In genomic region chr6:130216630-130217029, GRCh38 we compare ENCODE assay signal across 25 cellular contexts. TPM values are rescaled to one million over a fixed set of nuclear protein-coding genes. Genes with fewer than 3 reads are reported as not detected.
DNase-seq lines count a peak whose midpoint lies in the region; ATAC-seq, FAIRE-seq and TF ChIP-seq lines count a peak whose summit lies in the region.
"Had no signal": no experiment of that assay in that cellular context is flagged by ENCODE, and none has a peak within 500 bp of the region (broad histone marks: within the 10 kb centered on the region; RNA-seq: fewer than 3 reads in every experiment).

No MANE protein-coding gene starts in this region.

- in situ Hi-C loops in GM12878 (cut with MboI) (no loop called here), HAP-1 (cut with MboI; ENCODE audit: low sequenced_read_pairs) (no loop called here)

- RAD21 ChIA-PET in GM12878 (lab: Charles Lee; ENCODE audit: unreplicated experiment) = no interaction called here

- DNase-seq in activated CD4-positive, alpha-beta T cell treated with anti-CD3 and anti-CD28 coated beads, Interleukin-2, amount 10 ng/mL, durations not matched to agents 24 days and 14 days = no peak
- no peak for DNase-seq in activated CD4-positive, alpha-beta T cell treated with anti-CD3 and anti-CD28 coated beads, Interleukin-2, amount 10 ng/mL, durations not matched to agents 7 days and 5 days
- DNase-seq in CD4-positive, CD25-positive, alpha-beta regulatory T cell = peak in 1 of 3 donors; percentile 24
- DNase-seq in GM12878 (ENCODE audit: low read depth, low spot score) = no peak
- no peak for DNase-seq in naive thymus-derived CD4-positive, alpha-beta T cell
- no peak for DNase-seq in colonic mucosa
- DNase-seq in HAP-1 (ENCODE audit: low spot score in 2 of 2) = no peak
- DNase-seq in heart right ventricle = no peak
- DNase-seq: DND-41, GM23248, H9, KBM-7, MM.1S, NCI-H1048, NCI-H1417 treated with DMSO at 0.1 percent for 48 hours, NCI-H187, NCI-H446, NCI-H526, PC-9, RPMI8226, SHP77 treated with DMSO at 0.1 percent for 48 hours had no signal

- TF ChIP-seq POLR2A in GM12878 (IDR thresholded peaks at IDR 0.05; ENCODE audit: low read depth, low read length) = no peak

- no peak overlapping the region for H3K4me2 ChIP-seq in GM12878 (ENCODE audit: control insufficient read depth, insufficient read depth)
- H3K4me2 ChIP-seq: PC-9 had no signal

- no peaks in the 10 kb centered on the region for H4K20me1 ChIP-seq in GM12878 (ENCODE audit: control insufficient read depth, insufficient read depth)

- WGBS in GM12878 (ENCODE audit: insufficient coverage, insufficient replicate concordance, low lambda C conversion rate, missing lambda C conversion rate) = 61% methylated on average over 4 of the region's 4 CpGs
- 47 to 63% methylated on average over 4 of the region's 4 CpGs for WGBS in heart right ventricle, 2 donors

- H3K4me1 ChIP-seq in CD4-positive, CD25-positive, alpha-beta regulatory T cell (ENCODE audit: control insufficient read depth, insufficient read depth, low read length, poor library complexity, severe bottlenecking) = peaks cover 59% of the 10 kb centered on the region
- no peaks in the 10 kb centered on the region for H3K4me1 ChIP-seq in GM12878 (ENCODE audit: control insufficient read depth, insufficient read depth, low read length)
- H3K4me1 ChIP-seq in naive thymus-derived CD4-positive, alpha-beta T cell (ENCODE audit: control insufficient read depth in 2 of 2, insufficient read depth in 2 of 2, low read length in 2 of 2) = peaks cover 27 to 33% of the 10 kb centered on the region in 2 donors
- H3K4me1 ChIP-seq in colonic mucosa = no peaks in the 10 kb centered on the region
- H3K4me1 ChIP-seq in HAP-1 = no peaks in the 10 kb centered on the region
- H3K4me1 ChIP-seq in heart right ventricle = no peaks in the 10 kb centered on the region

- ATAC-seq in CD4-positive, CD25-positive, alpha-beta regulatory T cell (ENCODE audit: low read depth in 2 of 2) = no peak
- ATAC-seq in GM12878 = no peak
- no peak for ATAC-seq in naive thymus-derived CD4-positive, alpha-beta T cell
- ATAC-seq in heart right ventricle = no peak

- peak overlapping the region; percentile 38 for H3K4me3 ChIP-seq in CD4-positive, CD25-positive, alpha-beta regulatory T cell (ENCODE audit: low read depth, low read length)
- H3K4me3 ChIP-seq in GM12878 (no peak overlapping the region), colonic mucosa (no peak overlapping the region), HAP-1 (no peak overlapping the region), heart right ventricle (no peak overlapping the region)
- no peak overlapping the region for H3K4me3 ChIP-seq in naive thymus-derived CD4-positive, alpha-beta T cell (ENCODE audit: low read length)
- H3K4me3 ChIP-seq: GM23248, PC-9 had no signal

- CTCF ChIA-PET in activated CD4-positive, alpha-beta T cell treated with anti-CD3 and anti-CD28 coated beads, Interleukin-2, amount 10 ng/mL, durations not matched to agents 7 days and 5 days (lab: Charles Lee) = interaction anchor here (1.4 kb wide), 1 partner anchor 22 kb away, joined by 3 read pairs; no protein-coding TSS in a partner anchor
- CTCF ChIA-PET in GM12878 (lab: Yijun Ruan, JAX) = interaction anchor here (1.4 kb wide), 1 partner anchor 13 kb away, joined by 4 read pairs; no protein-coding TSS in a partner anchor
- CTCF ChIA-PET in naive thymus-derived CD4-positive, alpha-beta T cell (lab: Charles Lee) = no interaction called here

- H3K27me3 Mint-ChIP-seq in activated CD4-positive, alpha-beta T cell treated with anti-CD3 and anti-CD28 coated beads, Interleukin-2, amount 10 ng/mL, durations not matched to agents 24 days and 14 days = no peaks in the 10 kb centered on the region
- no peaks in the 10 kb centered on the region for H3K27me3 Mint-ChIP-seq in activated CD4-positive, alpha-beta T cell treated with anti-CD3 and anti-CD28 coated beads, Interleukin-2, amount 10 ng/mL, durations not matched to agents 7 days and 5 days
- H3K27me3 Mint-ChIP-seq in CD4-positive, CD25-positive, alpha-beta regulatory T cell = no peaks in the 10 kb centered on the region
- no peaks in the 10 kb centered on the region for H3K27me3 Mint-ChIP-seq in naive thymus-derived CD4-positive, alpha-beta T cell
- H3K27me3 Mint-ChIP-seq: B cell had no signal

- H2AFZ ChIP-seq in GM12878 (ENCODE audit: control insufficient read depth, low read depth, low read length) = no peak overlapping the region
- H2AFZ ChIP-seq: GM23248, PC-9 had no signal

- H3K36me3 ChIP-seq in CD4-positive, CD25-positive, alpha-beta regulatory T cell (ENCODE audit: control insufficient read depth, insufficient read depth, low read length) = no peaks in the 10 kb centered on the region
- H3K36me3 ChIP-seq in GM12878 (ENCODE audit: control insufficient read depth in 2 of 2, insufficient read depth in 2 of 2, low read length in 1 of 2) (no peaks in the 10 kb centered on the region), colonic mucosa (no peaks in the 10 kb centered on the region), HAP-1 (replicated peaks) (no peaks in the 10 kb centered on the region), heart right ventricle (no peaks in the 10 kb centered on the region)
- no peaks in the 10 kb centered on the region for H3K36me3 ChIP-seq in naive thymus-derived CD4-positive, alpha-beta T cell (ENCODE audit: control insufficient read depth in 2 of 3, insufficient read depth in 3 of 3, low read length in 3 of 3)

- H3K9ac ChIP-seq in GM12878 (ENCODE audit: control insufficient read depth, insufficient read depth, low read length) = no peak overlapping the region
- no peak overlapping the region for H3K9ac ChIP-seq in colonic mucosa (ENCODE audit: low read depth in 2 of 2, low read length in 2 of 2)
- H3K9ac ChIP-seq: GM23248 had no signal

- peak overlapping the region; percentile 18 for H3K4me3 Mint-ChIP-seq in activated CD4-positive, alpha-beta T cell treated with anti-CD3 and anti-CD28 coated beads, Interleukin-2, amount 10 ng/mL, durations not matched to agents 24 days and 14 days
- no peak overlapping the region for H3K4me3 Mint-ChIP-seq in activated CD4-positive, alpha-beta T cell treated with anti-CD3 and anti-CD28 coated beads, Interleukin-2, amount 10 ng/mL, durations not matched to agents 7 days and 5 days
- peak overlapping the region in 2 of 4 donors; percentile 9 to 73 for H3K4me3 Mint-ChIP-seq in CD4-positive, CD25-positive, alpha-beta regulatory T cell
- peak overlapping the region in 8 of 10 donors; percentile 9 to 89 (median 30) for H3K4me3 Mint-ChIP-seq in naive thymus-derived CD4-positive, alpha-beta T cell
- H3K4me3 Mint-ChIP-seq: B cell, H9 had no signal

- no peaks in the 10 kb centered on the region for H3K27me3 ChIP-seq in CD4-positive, CD25-positive, alpha-beta regulatory T cell (ENCODE audit: control insufficient read depth, insufficient read depth, low read length)
- H3K27me3 ChIP-seq in GM12878 (replicated peaks in 1 of 2; ENCODE audit: control insufficient read depth in 2 of 2, insufficient read depth in 2 of 2, low read length in 1 of 2) (no peaks in the 10 kb centered on the region), colonic mucosa (no peaks in the 10 kb centered on the region), HAP-1 (ENCODE audit: low read depth) (no peaks in the 10 kb centered on the region), heart right ventricle (peaks cover 0 to 15% (median 0%) of the 10 kb centered on the region in 7 donors)
- no peaks in the 10 kb centered on the region for H3K27me3 ChIP-seq in naive thymus-derived CD4-positive, alpha-beta T cell (ENCODE audit: control insufficient read depth in 2 of 2, insufficient read depth in 2 of 2, low read length in 2 of 2)

- POLR2A ChIA-PET in activated CD4-positive, alpha-beta T cell treated with anti-CD3 and anti-CD28 coated beads, Interleukin-2, amount 10 ng/mL, durations not matched to agents 7 days and 5 days (lab: Charles Lee) = no interaction called here
- POLR2A ChIA-PET in GM12878 (lab: Charles Lee) = no interaction called here
- POLR2A ChIA-PET in naive thymus-derived CD4-positive, alpha-beta T cell (lab: Charles Lee) = interaction anchor here (1.1 to 2.2 kb wide), 3 partner anchors 9 to 13 kb away, joined by 3 to 6 read pairs (median 3); no protein-coding TSS in a partner anchor

- no peak for TF ChIP-seq RAD21 in GM12878 (IDR thresholded peaks at IDR 0.05; ENCODE audit: insufficient read depth, low read depth, low read length)

- H3K9me3 ChIP-seq in CD4-positive, CD25-positive, alpha-beta regulatory T cell (ENCODE audit: control insufficient read depth in 2 of 2, low read length in 2 of 2) = no peaks in the 10 kb centered on the region
- H3K9me3 ChIP-seq in GM12878 (replicated peaks; ENCODE audit: control insufficient read depth, insufficient read depth, low read length) (no peaks in the 10 kb centered on the region; the same call in 2 of the 3 replicates), colonic mucosa (no peaks in the 10 kb centered on the region), HAP-1 (no peaks in the 10 kb centered on the region), heart right ventricle (no peaks in the 10 kb centered on the region)
- H3K9me3 ChIP-seq in naive thymus-derived CD4-positive, alpha-beta T cell (ENCODE audit: control insufficient read depth in 2 of 3, low read length in 3 of 3) = no peaks in the 10 kb centered on the region

- FAIRE-seq in GM12878 (lab: Jason Lieb, UNC) = no peak
- FAIRE-seq: GM12891 had no signal

- intact Hi-C loops in activated CD4-positive, alpha-beta T cell treated with anti-CD3 and anti-CD28 coated beads, Interleukin-2, amount 10 ng/mL, durations not matched to agents 24 days and 14 days (cut with micrococcal nuclease) = loop anchor here (5.0 to 10.0 kb wide), 2 partner anchors 189 to 532 kb away; no protein-coding TSS in a partner anchor
- intact Hi-C loops in GM12878 (cut with micrococcal nuclease; ENCODE audit: unreplicated experiment) (no loop called here), colonic mucosa (cut with DNase I) (no loop called here), heart right ventricle (cut with DNase I) (no loop called here)
- intact Hi-C loops in naive thymus-derived CD4-positive, alpha-beta T cell (cut with micrococcal nuclease) = loop anchor here in 1 of 2 donors (10.0 kb wide), 1 partner anchor 472 kb away; no protein-coding TSS in a partner anchor

- TF ChIP-seq CTCF in GM12878 (IDR thresholded peaks at IDR 0.05 in 2 of 3, conservative IDR thresholded peaks at IDR 0.05 in 1 of 3; ENCODE audit: control insufficient read depth in 2 of 3, extremely low read depth in 1 of 3, insufficient read depth in 1 of 3, low read depth in 3 of 3, low read length in 3 of 3) = no peak
- no peak for TF ChIP-seq CTCF in colonic mucosa (IDR thresholded peaks at IDR 0.05)
- no peak for TF ChIP-seq CTCF in heart right ventricle (IDR thresholded peaks at IDR 0.05)

- peaks cover 38% of the 10 kb centered on the region for H3K36me3 Mint-ChIP-seq in activated CD4-positive, alpha-beta T cell treated with anti-CD3 and anti-CD28 coated beads, Interleukin-2, amount 10 ng/mL, durations not matched to agents 24 days and 14 days (ENCODE audit: low read depth)
- H3K36me3 Mint-ChIP-seq in activated CD4-positive, alpha-beta T cell treated with anti-CD3 and anti-CD28 coated beads, Interleukin-2, amount 10 ng/mL, durations not matched to agents 7 days and 5 days (ENCODE audit: low read depth) = peaks cover 72% of the 10 kb centered on the region
- H3K36me3 Mint-ChIP-seq in CD4-positive, CD25-positive, alpha-beta regulatory T cell = peaks cover 25% of the 10 kb centered on the region
- H3K36me3 Mint-ChIP-seq in naive thymus-derived CD4-positive, alpha-beta T cell = peaks cover 6 to 66% (median 9%) of the 10 kb centered on the region in 5 donors

- no peak overlapping the region for H3K27ac Mint-ChIP-seq in activated CD4-positive, alpha-beta T cell treated with anti-CD3 and anti-CD28 coated beads, Interleukin-2, amount 10 ng/mL, durations not matched to agents 24 days and 14 days
- no peak overlapping the region for H3K27ac Mint-ChIP-seq in activated CD4-positive, alpha-beta T cell treated with anti-CD3 and anti-CD28 coated beads, Interleukin-2, amount 10 ng/mL, durations not matched to agents 7 days and 5 days
- no peak overlapping the region for H3K27ac Mint-ChIP-seq in CD4-positive, CD25-positive, alpha-beta regulatory T cell
- peak overlapping the region in 5 of 9 donors; percentile 51 to 85 (median 67) for H3K27ac Mint-ChIP-seq in naive thymus-derived CD4-positive, alpha-beta T cell
- H3K27ac Mint-ChIP-seq: B cell, H9 had no signal

- TF ChIP-seq EP300 in GM12878 (IDR thresholded peaks at IDR 0.05; ENCODE audit: borderline replicate concordance in 1 of 2, control insufficient read depth in 1 of 2, low read depth in 2 of 2, low read length in 2 of 2) = no peak

- H3K9me3 Mint-ChIP-seq in activated CD4-positive, alpha-beta T cell treated with anti-CD3 and anti-CD28 coated beads, Interleukin-2, amount 10 ng/mL, durations not matched to agents 24 days and 14 days = peaks cover 11% of the 10 kb centered on the region
- H3K9me3 Mint-ChIP-seq in activated CD4-positive, alpha-beta T cell treated with anti-CD3 and anti-CD28 coated beads, Interleukin-2, amount 10 ng/mL, durations not matched to agents 7 days and 5 days = peaks cover 36% of the 10 kb centered on the region
- H3K9me3 Mint-ChIP-seq in CD4-positive, CD25-positive, alpha-beta regulatory T cell = peaks cover 0 to 7% (median 0%) of the 10 kb centered on the region in 7 donors
- H3K9me3 Mint-ChIP-seq in naive thymus-derived CD4-positive, alpha-beta T cell = peaks cover 0 to 18% (median 0%) of the 10 kb centered on the region in 11 donors
- H3K9me3 Mint-ChIP-seq: H9 had no signal

- no TSS peak for BruUV-seq in GM12878 (replicated peaks; lab: Mats Ljungman, UMichigan)

- H3K79me2 ChIP-seq in GM12878 (ENCODE audit: control insufficient read depth, insufficient read depth, low read length) = no peaks in the 10 kb centered on the region

- SMC1A ChIA-PET in GM12878 (lab: Charles Lee; ENCODE audit: uncharacterized antibody, unreplicated experiment) = interaction anchor here (1.4 to 2.5 kb wide), 2 partner anchors 64 to 482 kb away, joined by 4 to 6 read pairs; no protein-coding TSS in a partner anchor

- H3K4me1 Mint-ChIP-seq in activated CD4-positive, alpha-beta T cell treated with anti-CD3 and anti-CD28 coated beads, Interleukin-2, amount 10 ng/mL, durations not matched to agents 24 days and 14 days = peaks cover 45% of the 10 kb centered on the region
- peaks cover 70% of the 10 kb centered on the region for H3K4me1 Mint-ChIP-seq in activated CD4-positive, alpha-beta T cell treated with anti-CD3 and anti-CD28 coated beads, Interleukin-2, amount 10 ng/mL, durations not matched to agents 7 days and 5 days
- peaks cover 34 to 76% (median 56%) of the 10 kb centered on the region in 4 donors for H3K4me1 Mint-ChIP-seq in CD4-positive, CD25-positive, alpha-beta regulatory T cell
- peaks cover 21 to 79% (median 63%) of the 10 kb centered on the region in 7 donors for H3K4me1 Mint-ChIP-seq in naive thymus-derived CD4-positive, alpha-beta T cell

- no peak overlapping the region for H3K27ac ChIP-seq in CD4-positive, CD25-positive, alpha-beta regulatory T cell (ENCODE audit: insufficient read depth, low read length, poor library complexity, severe bottlenecking)
- H3K27ac ChIP-seq in GM12878 (ENCODE audit: control insufficient read depth, insufficient read depth) (no peak overlapping the region), colonic mucosa (no peak overlapping the region), heart right ventricle (peak overlapping the region in 1 of 10 donors; percentile 15)
- H3K27ac ChIP-seq in naive thymus-derived CD4-positive, alpha-beta T cell (ENCODE audit: low read depth, low read length) = no peak overlapping the region
- H3K27ac ChIP-seq: GM23248, HL-60, PC-9 had no signal

RNA-seq across cellular contexts. Expression of gene SAMD3, which starts 6.1 kb away (rescaled TPM):
- 2.1 and 2.5 TPM in 2 replicates for total RNA-seq in activated CD4-positive, alpha-beta T cell treated with anti-CD3 and anti-CD28 coated beads, Interleukin-2, amount 10 ng/mL, durations not matched to agents 24 days and 14 days
- 10 to 100 TPM; 49.5 to 50.9 TPM for total RNA-seq in activated CD4-positive, alpha-beta T cell treated with anti-CD3 and anti-CD28 coated beads, Interleukin-2, amount 10 ng/mL, durations not matched to agents 7 days and 5 days
- 49.6 TPM for total RNA-seq in CD4-positive, CD25-positive, alpha-beta regulatory T cell
- 10 to 100 TPM; 25.0 to 70.7 (median 45.7) TPM for polyA plus RNA-seq in CD4-positive, CD25-positive, alpha-beta regulatory T cell
- 4.7 and 6.5 TPM in 2 replicates for total RNA-seq in GM12878 (2013; cell fraction: nucleolus; rRNA removed)
- total RNA-seq in GM12878 (2014; rRNA removed) (0.33 and 0.40 TPM in 2 replicates), GM12878 (2014; rRNA removed; fragmentation: Illumina TruSeq; extraction: Trizol) (0.14 and 0.31 TPM in 2 replicates), GM12878 (2021) (0.43 and 0.44 TPM in 2 replicates), colonic mucosa (1 to 10 TPM; 1.7 to 5.1 TPM), heart right ventricle (1 to 10 TPM in 1 of 10 donors, under 1 TPM in 2, not detected in 7; 0.38 to 3.1 (median 0.69) TPM)
- not detected for polyA plus RNA-seq in GM12878 (2011; ENCODE audit: low read depth)
- polyA plus RNA-seq in GM12878 (2011; rRNA removed) (2.3 and 3.0 TPM in 2 replicates), GM12878 (2014; fragmentation: Illumina TruSeq; extraction: Trizol) (0.46 and 0.82 TPM in 2 replicates), GM12878 (2014; fragmentation: Nextera tagmentation; extraction: Ambion mirVana) (under 1 TPM; 0.16 to 0.39 TPM), GM12878 (2014; rRNA removed) (0.04 and 0.27 TPM in 2 replicates), GM12878 (2016; fragmentation: Nextera tagmentation; extraction: Ambion mirVana) (not detected), heart right ventricle (under 1 TPM; 0.12 to 0.51 TPM)
- polyA plus RNA-seq in GM12878 (2011; cell fraction: cytosol; rRNA removed) = 2.3 and 3.5 TPM in 2 replicates
- polyA plus RNA-seq in GM12878 (2011; cell fraction: nucleus; rRNA removed) = 2.8 and 5.0 TPM in 2 replicates
- 0.11 TPM in 1 of 2 replicates, not detected in the other for polyA plus RNA-seq in GM12878 (2012)
- polyA minus RNA-seq in GM12878 (2011; rRNA and poly(A)+ RNA removed) = 1.7 and 3.6 TPM in 2 replicates
- not detected in 2 replicates for polyA minus RNA-seq in GM12878 (2011; cell fraction: cytosol; rRNA and poly(A)+ RNA removed)
- 0.85 and 1.1 TPM in 2 replicates for polyA minus RNA-seq in GM12878 (2011; cell fraction: nucleus; rRNA and poly(A)+ RNA removed)
- total RNA-seq in naive thymus-derived CD4-positive, alpha-beta T cell = 10 to 100 TPM; 23.7 to 67.3 (median 40.7) TPM
- polyA plus RNA-seq in naive thymus-derived CD4-positive, alpha-beta T cell = 10 to 100 TPM; 43.4 to 62.6 TPM
- total RNA-seq: HT-29, PC-9 had no signal

Comparison
In these comparisons a context has a peak if more than half of its experiments do, and no peak if none do; other contexts are left out.
1. H3K27ac Mint-ChIP-seq: peak in naive thymus-derived CD4-positive, alpha-beta T cell (5 of 9); none in activated CD4-positive, alpha-beta T cell treated with anti-CD3 and anti-CD28 coated beads, Interleukin-2, amount 10 ng/mL, durations not matched to agents 24 days and 14 days (single experiment), activated CD4-positive, alpha-beta T cell treated with anti-CD3 and anti-CD28 coated beads, Interleukin-2, amount 10 ng/mL, durations not matched to agents 7 days and 5 days (single experiment) and CD4-positive, CD25-positive, alpha-beta regulatory T cell (0 of 3).